Comparison of ENCODE assay signal across 2 cellular contexts in genomic region chr7:42945821-42946615, GRCh38.
A peak's percentile ranks its signal among the peaks of the same experiment; 100 is the strongest.
TF ChIP-seq lines count a peak whose summit lies in the region.

No MANE protein-coding gene starts in this region.

TF ChIP-seq in K562, 482 proteins besides CTCF, POLR2A, EP300 and RAD21 (continues in another document):
- TF ChIP-seq TEAD4 (IDR thresholded peaks at IDR 0.05; ENCODE audit: low read length) (peak; percentile 58; the same call in 1 of the 2 replicates), TEAD4 (CRISPR knock-in tag; IDR thresholded peaks at IDR 0.05; ENCODE audit: borderline replicate concordance) (no peak), FOXK2 (conservative IDR thresholded peaks at IDR 0.05 in 1 of 2, IDR thresholded peaks at IDR 0.05 in 1 of 2; ENCODE audit: low read depth in 2 of 2) (peak in 1 of 2 experiments; percentile 54; a peak in 2 of 4 replicates), MCM2 (IDR thresholded peaks at IDR 0.05; ENCODE audit: low read depth) (no peak), MNT (conservative IDR thresholded peaks at IDR 0.05) (peak in 1 of 2 experiments; percentile 40; a peak in 1 of 4 replicates), DPF2 (IDR thresholded peaks at IDR 0.05) (peak; percentile 69; the same call in 1 of the 2 replicates), EGR1 (conservative IDR thresholded peaks at IDR 0.05) (peak; percentile 48; the same call in 1 of the 2 replicates), ESRRA (IDR thresholded peaks at IDR 0.05; ENCODE audit: borderline replicate concordance, low read depth) (peak; percentile 78), POLR2B (IDR thresholded peaks at IDR 0.05; ENCODE audit: low read depth, partially characterized antibody) (peak; percentile 62), SOX6 (IDR thresholded peaks at IDR 0.05) (peak; percentile 64), LARP7 (IDR thresholded peaks at IDR 0.05) (no peak), HDGF (IDR thresholded peaks at IDR 0.05) (peak; percentile 42; the same call in 1 of the 2 replicates), SUPT5H (IDR thresholded peaks at IDR 0.05) (peak; percentile 69), CTBP1 (IDR thresholded peaks at IDR 0.05; ENCODE audit: borderline replicate concordance) (peak; percentile 85), POLR2AphosphoS5 (IDR thresholded peaks at IDR 0.05; ENCODE audit: control insufficient read depth, insufficient read depth, low read depth, low read length) (peak; percentile 39; the same call in 1 of the 2 replicates), SMAD4 (CRISPR knock-in tag; conservative IDR thresholded peaks at IDR 0.05) (0 out of 2 replicates have a peak, but pooled peaks have one; percentile 13), NBN (IDR thresholded peaks at IDR 0.05; ENCODE audit: low read depth) (peak; percentile 67), JUND (IDR thresholded peaks at IDR 0.05; ENCODE audit: borderline replicate concordance, low read depth, low read length) (peak; percentile 26; the same call in 1 of the 2 replicates), JUND (tag; IDR thresholded peaks at IDR 0.05; ENCODE audit: borderline replicate concordance, low read depth, low read length) (no peak; the same call in 2 of the 3 replicates), EP400 (IDR thresholded peaks at IDR 0.05) (peak; percentile 54), NFRKB (IDR thresholded peaks at IDR 0.05; ENCODE audit: low read depth) (peak; percentile 61; the same call in 1 of the 2 replicates), CBFA2T2 (conservative IDR thresholded peaks at IDR 0.05) (0 out of 2 replicates have a peak, but pooled peaks have one; percentile 25), SMARCA5 (IDR thresholded peaks at IDR 0.05) (peak; percentile 46; the same call in 1 of the 2 replicates), LCOR (CRISPR knock-in tag; IDR thresholded peaks at IDR 0.05) (0 out of 2 replicates have a peak, but pooled peaks have one; percentile 53), TCF3 (CRISPR knock-in tag; IDR thresholded peaks at IDR 0.05) (peak; percentile 60; the same call in 1 of the 2 replicates), NFE2 (IDR thresholded peaks at IDR 0.05; ENCODE audit: low read depth) (peak; percentile 14; the same call in 1 of the 2 replicates), XRCC5 (IDR thresholded peaks at IDR 0.05; ENCODE audit: low read depth, low read length) (no peak), VEZF1 (CRISPR knock-in tag; IDR thresholded peaks at IDR 0.05) (peak; percentile 29; the same call in 1 of the 2 replicates)
- TF ChIP-seq, protein P1, sequence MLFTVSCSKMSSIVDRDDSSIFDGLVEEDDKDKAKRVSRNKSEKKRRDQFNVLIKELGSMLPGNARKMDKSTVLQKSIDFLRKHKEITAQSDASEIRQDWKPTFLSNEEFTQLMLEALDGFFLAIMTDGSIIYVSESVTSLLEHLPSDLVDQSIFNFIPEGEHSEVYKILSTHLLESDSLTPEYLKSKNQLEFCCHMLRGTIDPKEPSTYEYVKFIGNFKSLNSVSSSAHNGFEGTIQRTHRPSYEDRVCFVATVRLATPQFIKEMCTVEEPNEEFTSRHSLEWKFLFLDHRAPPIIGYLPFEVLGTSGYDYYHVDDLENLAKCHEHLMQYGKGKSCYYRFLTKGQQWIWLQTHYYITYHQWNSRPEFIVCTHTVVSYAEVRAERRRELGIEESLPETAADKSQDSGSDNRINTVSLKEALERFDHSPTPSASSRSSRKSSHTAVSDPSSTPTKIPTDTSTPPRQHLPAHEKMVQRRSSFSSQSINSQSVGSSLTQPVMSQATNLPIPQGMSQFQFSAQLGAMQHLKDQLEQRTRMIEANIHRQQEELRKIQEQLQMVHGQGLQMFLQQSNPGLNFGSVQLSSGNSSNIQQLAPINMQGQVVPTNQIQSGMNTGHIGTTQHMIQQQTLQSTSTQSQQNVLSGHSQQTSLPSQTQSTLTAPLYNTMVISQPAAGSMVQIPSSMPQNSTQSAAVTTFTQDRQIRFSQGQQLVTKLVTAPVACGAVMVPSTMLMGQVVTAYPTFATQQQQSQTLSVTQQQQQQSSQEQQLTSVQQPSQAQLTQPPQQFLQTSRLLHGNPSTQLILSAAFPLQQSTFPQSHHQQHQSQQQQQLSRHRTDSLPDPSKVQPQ (CRISPR knock-in tag; IDR thresholded peaks at IDR 0.05; ENCODE audit: borderline replicate concordance): no peak
- TF ChIP-seq, protein P2, sequence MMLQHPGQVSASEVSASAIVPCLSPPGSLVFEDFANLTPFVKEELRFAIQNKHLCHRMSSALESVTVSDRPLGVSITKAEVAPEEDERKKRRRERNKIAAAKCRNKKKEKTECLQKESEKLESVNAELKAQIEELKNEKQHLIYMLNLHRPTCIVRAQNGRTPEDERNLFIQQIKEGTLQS (IDR thresholded peaks at IDR 0.05): peak; percentile 46; the same call in 1 of the 2 replicates
- TF ChIP-seq, protein P2 (CRISPR knock-in tag; conservative IDR thresholded peaks at IDR 0.05): 0 out of 2 replicates have a peak, but pooled peaks have one; percentile 44

TF ChIP-seq in WTC11, 78 proteins besides CTCF, POLR2A, EP300 and RAD21:
- TF ChIP-seq, protein P3, sequence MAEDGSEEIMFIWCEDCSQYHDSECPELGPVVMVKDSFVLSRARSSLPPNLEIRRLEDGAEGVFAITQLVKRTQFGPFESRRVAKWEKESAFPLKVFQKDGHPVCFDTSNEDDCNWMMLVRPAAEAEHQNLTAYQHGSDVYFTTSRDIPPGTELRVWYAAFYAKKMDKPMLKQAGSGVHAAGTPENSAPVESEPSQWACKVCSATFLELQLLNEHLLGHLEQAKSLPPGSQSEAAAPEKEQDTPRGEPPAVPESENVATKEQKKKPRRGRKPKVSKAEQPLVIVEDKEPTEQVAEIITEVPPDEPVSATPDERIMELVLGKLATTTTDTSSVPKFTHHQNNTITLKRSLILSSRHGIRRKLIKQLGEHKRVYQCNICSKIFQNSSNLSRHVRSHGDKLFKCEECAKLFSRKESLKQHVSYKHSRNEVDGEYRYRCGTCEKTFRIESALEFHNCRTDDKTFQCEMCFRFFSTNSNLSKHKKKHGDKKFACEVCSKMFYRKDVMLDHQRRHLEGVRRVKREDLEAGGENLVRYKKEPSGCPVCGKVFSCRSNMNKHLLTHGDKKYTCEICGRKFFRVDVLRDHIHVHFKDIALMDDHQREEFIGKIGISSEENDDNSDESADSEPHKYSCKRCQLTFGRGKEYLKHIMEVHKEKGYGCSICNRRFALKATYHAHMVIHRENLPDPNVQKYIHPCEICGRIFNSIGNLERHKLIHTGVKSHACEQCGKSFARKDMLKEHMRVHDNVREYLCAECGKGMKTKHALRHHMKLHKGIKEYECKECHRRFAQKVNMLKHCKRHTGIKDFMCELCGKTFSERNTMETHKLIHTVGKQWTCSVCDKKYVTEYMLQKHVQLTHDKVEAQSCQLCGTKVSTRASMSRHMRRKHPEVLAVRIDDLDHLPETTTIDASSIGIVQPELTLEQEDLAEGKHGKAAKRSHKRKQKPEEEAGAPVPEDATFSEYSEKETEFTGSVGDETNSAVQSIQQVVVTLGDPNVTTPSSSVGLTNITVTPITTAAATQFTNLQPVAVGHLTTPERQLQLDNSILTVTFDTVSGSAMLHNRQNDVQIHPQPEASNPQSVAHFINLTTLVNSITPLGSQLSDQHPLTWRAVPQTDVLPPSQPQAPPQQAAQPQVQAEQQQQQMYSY (CRISPR knock-in tag; IDR thresholded peaks at IDR 0.05): no peak
- TF ChIP-seq FOXJ3 (CRISPR knock-in tag; IDR thresholded peaks at IDR 0.05; ENCODE audit: borderline replicate concordance): no peak
